Comparison of ENCODE assay signal across 20 cellular contexts in genomic region chr3:114698355-114699105, GRCh38.
"Had no signal": no experiment of that assay in that cellular context is flagged by ENCODE, and none has a peak within 500 bp of the region (broad histone marks: within the 10 kb centered on the region; RNA-seq: fewer than 3 reads in every experiment).

No MANE protein-coding gene starts in this region.

- H3K36me3 ChIP-seq: heart left ventricle, left ventricle myocardium inferior had no signal

- H3K27ac Mint-ChIP-seq: activated naive CD8-positive, alpha-beta T cell treated with anti-CD3 and anti-CD28 coated beads, Interleukin-2, amount 50 U/mL, for 24 hours; nephron; stimulated activated naive CD8-positive, alpha-beta T cell treated with anti-CD3 and anti-CD28 coated beads, Interleukin-15, amount 100 ng/mL, for 72 hours; type B pancreatic cell had no signal

- H3K9me3 Mint-ChIP-seq: activated naive CD8-positive, alpha-beta T cell treated with anti-CD3 and anti-CD28 coated beads, Interleukin-2, amount 50 U/mL, for 24 hours; nephron; stimulated activated naive CD8-positive, alpha-beta T cell treated with anti-CD3 and anti-CD28 coated beads, Interleukin-15, amount 100 ng/mL, for 72 hours; type B pancreatic cell had no signal

- H3K27ac ChIP-seq: left ventricle myocardium inferior had no signal

- H3K4me3 ChIP-seq: left ventricle myocardium inferior had no signal

- DNase-seq: activated CD4-positive, alpha-beta T cell treated with anti-CD3 and anti-CD28 coated beads for 1 hour; activated CD4-positive, alpha-beta T cell treated with anti-CD3 and anti-CD28 coated beads, Interleukin-2, amount 50 U/mL, for 4 hours; activated naive CD4-positive, alpha-beta T cell treated with Interleukin-2 at 50 U/mL for 16 hours; activated naive CD8-positive, alpha-beta T cell treated with anti-CD3 and anti-CD28 coated beads, Interleukin-2, amount 50 U/mL, for 24 hours; activated T-cell treated with anti-CD3 and anti-CD28 coated beads for 4 hours; aorta; effector memory CD4-positive, alpha-beta T cell; heart left ventricle; islet precursor cell; left ventricle myocardium inferior; mesenchymal stem cell; occipital lobe; right cardiac atrium; small intestine; stimulated activated CD4-positive, alpha-beta T cell treated with anti-CD3 and anti-CD28 coated beads, Interleukin-4, amount 100 ng/mL, for 24 hours; stimulated activated naive CD8-positive, alpha-beta T cell treated with anti-CD3 and anti-CD28 coated beads, Interleukin-15, amount 100 ng/mL, for 72 hours; T-helper 9 cell had no signal

- FAIRE-seq: frontal cortex, small intestine had no signal

- H3K27me3 ChIP-seq: heart left ventricle had no signal

- H3K27me3 Mint-ChIP-seq: activated naive CD8-positive, alpha-beta T cell treated with anti-CD3 and anti-CD28 coated beads, Interleukin-2, amount 50 U/mL, for 24 hours; stimulated activated naive CD8-positive, alpha-beta T cell treated with anti-CD3 and anti-CD28 coated beads, Interleukin-15, amount 100 ng/mL, for 72 hours; type B pancreatic cell had no signal

- ATAC-seq: activated naive CD8-positive, alpha-beta T cell treated with anti-CD3 and anti-CD28 coated beads, Interleukin-2, amount 50 U/mL, for 24 hours; heart left ventricle; right cardiac atrium; stimulated activated naive CD8-positive, alpha-beta T cell treated with anti-CD3 and anti-CD28 coated beads, Interleukin-15, amount 100 ng/mL, for 72 hours had no signal

- H3K36me3 Mint-ChIP-seq: type B pancreatic cell had no signal

- H3K9me3 ChIP-seq: heart left ventricle, left ventricle myocardium inferior had no signal

- H3K4me3 Mint-ChIP-seq: activated naive CD8-positive, alpha-beta T cell treated with anti-CD3 and anti-CD28 coated beads, Interleukin-2, amount 50 U/mL, for 24 hours; nephron; stimulated activated naive CD8-positive, alpha-beta T cell treated with anti-CD3 and anti-CD28 coated beads, Interleukin-15, amount 100 ng/mL, for 72 hours; type B pancreatic cell had no signal
